22 cellular contexts compared by ENCODE assay signal in genomic region chr5:37661227-37661920, GRCh38.
DNase-seq lines count a peak whose midpoint lies in the region; ATAC-seq and TF ChIP-seq lines count a peak whose summit lies in the region.
"Had no signal": no experiment of that assay in that cellular context is flagged by ENCODE, and none has a peak within 500 bp of the region (broad histone marks: within the 10 kb centered on the region; RNA-seq: fewer than 3 reads in every experiment).

No MANE protein-coding gene starts in this region.

- peaks cover 9% of the 10 kb centered on the region for H3F3A ChIP-seq in smooth muscle cell (ENCODE audit: low read depth)

- no peak overlapping the region for H4K8ac ChIP-seq in H9 (replicated peaks; ENCODE audit: insufficient read length, low read depth, low read length)

- H2BK15ac ChIP-seq in H9 (ENCODE audit: low read depth, low read length), result no peak overlapping the region

- no peak overlapping the region for H4K5ac ChIP-seq in H9 (ENCODE audit: insufficient read length, low read depth, low read length)

- no TSS peak for BruUV-seq in Caco-2 (replicated peaks; lab: Mats Ljungman, UMichigan)

- no peak overlapping the region for H2BK5ac ChIP-seq in H9 (ENCODE audit: insufficient read length, low read length)

- H3K27ac Mint-ChIP-seq in H9 (peak overlapping the region in 2 of 3 experiments; percentile 7 to 9; a peak in 1 of 7 replicates), Caco-2 (ENCODE audit: unreplicated experiment) (no peak overlapping the region)
- H3K27ac Mint-ChIP-seq: CD4-positive, alpha-beta T cell had no signal

- no CpG with 5 or more reads among the region's 5 CpGs for WGBS in H9 (ENCODE audit: extremely low coverage, insufficient read length, low lambda C conversion rate)
- WGBS in smooth muscle cell (ENCODE audit: low lambda C conversion rate), result 40% methylated on average over 5 of the region's 5 CpGs
- WGBS in heart right ventricle, 2 donors, result 55 to 66% methylated on average over 5 of the region's 5 CpGs

- no peak overlapping the region for H3K14ac ChIP-seq in H9 (ENCODE audit: insufficient read depth, low read length)

- no peak overlapping the region for H3T11ph ChIP-seq in H9 (ENCODE audit: low read length)

- CTCF ChIA-PET in Caco-2 (lab: Charles Lee), result no interaction called here

- no peak overlapping the region for H4K91ac ChIP-seq in H9 (ENCODE audit: insufficient read length, low read depth, low read length)

- no peak for TF ChIP-seq CTCF in H9 (conservative IDR thresholded peaks at IDR 0.05)
- TF ChIP-seq CTCF in smooth muscle cell (IDR thresholded peaks at IDR 0.05; ENCODE audit: borderline replicate concordance, insufficient read depth, poor library complexity, severe bottlenecking), result no peak
- no peak for TF ChIP-seq CTCF in Caco-2 (IDR thresholded peaks at IDR 0.05; ENCODE audit: insufficient read depth in 1 of 2, low read depth in 1 of 2, low read length in 1 of 2, severe bottlenecking in 1 of 2, unreplicated experiment in 1 of 2)
- TF ChIP-seq CTCF in heart right ventricle (IDR thresholded peaks at IDR 0.05), result no peak

- no peaks in the 10 kb centered on the region for H3K36me3 ChIP-seq in smooth muscle cell (ENCODE audit: low read depth)
- H3K36me3 ChIP-seq in Caco-2 (ENCODE audit: control insufficient read depth, insufficient read depth, low read length), result no peaks in the 10 kb centered on the region
- H3K36me3 ChIP-seq in heart right ventricle, result no peaks in the 10 kb centered on the region
- H3K36me3 ChIP-seq: BLaER1, HAP-1 had no signal

- H3K9me3 ChIP-seq in H9 (ENCODE audit: control insufficient read depth, low read depth, low read length) (no peaks in the 10 kb centered on the region), smooth muscle cell (replicated peaks; ENCODE audit: low read depth) (no peaks in the 10 kb centered on the region), Caco-2 (no peaks in the 10 kb centered on the region), heart right ventricle (no peaks in the 10 kb centered on the region)
- H3K9me3 ChIP-seq: BLaER1, HAP-1, SK-N-SH had no signal

- H3K9ac ChIP-seq in H9 (ENCODE audit: extremely low read depth, insufficient read length, low read length) (no peak overlapping the region), smooth muscle cell (ENCODE audit: low read depth) (no peak overlapping the region)
- H3K9ac ChIP-seq: BLaER1, SK-N-SH had no signal

- H3K9me3 Mint-ChIP-seq in H9 (no peaks in the 10 kb centered on the region; a peak in 1 of 5 replicates), Caco-2 (ENCODE audit: unreplicated experiment) (peaks cover 9% of the 10 kb centered on the region)
- H3K9me3 Mint-ChIP-seq: CD4-positive, alpha-beta T cell had no signal

- ATAC-seq in HG02885 (IDR thresholded peaks at IDR 0.05; ENCODE audit: poor library complexity, unreplicated experiment) (no peak), heart right ventricle (no peak)

- intact Hi-C loops in Caco-2 (cut with micrococcal nuclease; ENCODE audit: unreplicated experiment), result no loop called here
- intact Hi-C loops in heart right ventricle (cut with DNase I), result no loop called here

- H3K36me3 Mint-ChIP-seq in H9 (ENCODE audit: insufficient read depth in 1 of 3, low read depth in 3 of 3) (no peaks in the 10 kb centered on the region), Caco-2 (ENCODE audit: insufficient read depth, unreplicated experiment) (no peaks in the 10 kb centered on the region)

- H3K56ac ChIP-seq in H9 (ENCODE audit: insufficient read length, low read depth, low read length), result no peak overlapping the region

- peaks cover 15 to 20% of the 10 kb centered on the region in 2 experiments for H3K4me1 Mint-ChIP-seq in H9
- H3K4me1 Mint-ChIP-seq in Caco-2 (ENCODE audit: low read depth, unreplicated experiment), result peaks cover 36% of the 10 kb centered on the region

- TF ChIP-seq POLR2A in erythroblast (IDR thresholded peaks at IDR 0.05; ENCODE audit: low read length), result no peak

- H3K4me1 ChIP-seq in H9 (ENCODE audit: insufficient read depth, low read length), result no peaks in the 10 kb centered on the region; the same call in 1 of the 2 replicates
- H3K4me1 ChIP-seq in smooth muscle cell (ENCODE audit: low read depth), result no peaks in the 10 kb centered on the region
- peaks cover 37% of the 10 kb centered on the region for H3K4me1 ChIP-seq in Caco-2
- H3K4me1 ChIP-seq in heart right ventricle, result peaks cover 0 to 27% (median 3%) of the 10 kb centered on the region in 9 donors

- H3K79me2 ChIP-seq in H9 (ENCODE audit: insufficient read depth, low read length) (no peaks in the 10 kb centered on the region), smooth muscle cell (ENCODE audit: low read depth) (no peaks in the 10 kb centered on the region)

- H4K20me1 ChIP-seq in H9 (ENCODE audit: control insufficient read depth, insufficient read depth, insufficient read length) (no peaks in the 10 kb centered on the region), smooth muscle cell (ENCODE audit: low read depth) (no peaks in the 10 kb centered on the region)

- H3K27me3 Mint-ChIP-seq in H9 (ENCODE audit: low read depth) (no peaks in the 10 kb centered on the region), Caco-2 (ENCODE audit: insufficient read depth, unreplicated experiment) (no peaks in the 10 kb centered on the region)
- H3K27me3 Mint-ChIP-seq: CD4-positive, alpha-beta T cell had no signal

- H3K4me2 ChIP-seq in H9 (ENCODE audit: insufficient read depth, insufficient read length, low read length) (no peak overlapping the region), smooth muscle cell (peak overlapping the region; percentile 10)
- H3K4me2 ChIP-seq: BLaER1, SK-N-SH had no signal

- H3K4me3 ChIP-seq in smooth muscle cell (no peak overlapping the region), Caco-2 (ENCODE audit: low read depth, low read length) (no peak overlapping the region), heart right ventricle (no peak overlapping the region)
- H3K4me3 ChIP-seq: BLaER1, HAP-1 had no signal

- H3K23ac ChIP-seq in H9 (ENCODE audit: insufficient read length, low read depth, low read length), result no peak overlapping the region

- POLR2A ChIA-PET in Caco-2 (lab: Charles Lee), result no interaction called here

- H2AK5ac ChIP-seq in H9 (ENCODE audit: insufficient read length, low read length), result no peak overlapping the region

- no peak overlapping the region for H3K4ac ChIP-seq in H9 (ENCODE audit: low read depth, low read length)

- H3K79me1 ChIP-seq in H9 (ENCODE audit: insufficient read depth, low read depth, low read length, poor library complexity, severe bottlenecking), result no peaks in the 10 kb centered on the region

- DNase-seq in H9 (no peak), SK-N-DZ (ENCODE audit: low spot score) (peak; percentile 9), erythroblast (lab: John Stamatoyannopoulos, UW) (peak; percentile 21 to 56), smooth muscle cell (lab: John Stamatoyannopoulos, UW; ENCODE audit: unreplicated experiment) (no peak), Caco-2 (no peak), medulla oblongata (ENCODE audit: extremely low spot score) (no peak), heart right ventricle (no peak)
- DNase-seq: ACHN; CD4-positive, alpha-beta T cell; COR-L47; DMS153; IMR-90; NCI-H1105 treated with DMSO at 0.1 percent for 48 hours; NCI-H2081; NCI-H2171; NCI-H526; SHP77 treated with DMSO at 0.1 percent for 48 hours; SK-N-SH had no signal

- no peak overlapping the region for H3K4me3 Mint-ChIP-seq in H9
- H3K4me3 Mint-ChIP-seq in Caco-2 (ENCODE audit: unreplicated experiment), result no peak overlapping the region
- H3K4me3 Mint-ChIP-seq: CD4-positive, alpha-beta T cell had no signal

- no peak overlapping the region for H3K18ac ChIP-seq in H9 (ENCODE audit: insufficient read length, low read depth, low read length)

- H3K27ac ChIP-seq in H9 (ENCODE audit: insufficient read length, low read depth, low read length) (no peak overlapping the region), smooth muscle cell (ENCODE audit: low read depth) (no peak overlapping the region), heart right ventricle (no peak overlapping the region)
- H3K27ac ChIP-seq: BLaER1, RWPE1 had no signal

- no peaks in the 10 kb centered on the region for H3K23me2 ChIP-seq in H9 (ENCODE audit: insufficient read length, low read depth, low read length, poor library complexity, severe bottlenecking)

- no peak overlapping the region for H2BK120ac ChIP-seq in H9 (ENCODE audit: low read depth, low read length, poor library complexity, severe bottlenecking)

- H2BK20ac ChIP-seq in H9 (ENCODE audit: low read depth, low read length, poor library complexity, severe bottlenecking), result no peak overlapping the region

- H2BK12ac ChIP-seq in H9 (ENCODE audit: insufficient read length, low read depth, low read length), result no peak overlapping the region

- H2AFZ ChIP-seq in H9 (ENCODE audit: low read length) (no peak overlapping the region), smooth muscle cell (ENCODE audit: low read depth) (no peak overlapping the region)

- no peaks in the 10 kb centered on the region for H3K27me3 ChIP-seq in H9 (ENCODE audit: insufficient read depth, low read length)
- no peaks in the 10 kb centered on the region for H3K27me3 ChIP-seq in smooth muscle cell (ENCODE audit: low read depth)
- H3K27me3 ChIP-seq in Caco-2 (replicated peaks; ENCODE audit: control insufficient read depth, insufficient read depth, low read length), result no peaks in the 10 kb centered on the region
- no peaks in the 10 kb centered on the region for H3K27me3 ChIP-seq in heart right ventricle
- H3K27me3 ChIP-seq: BLaER1 had no signal

Comparison
In these comparisons a context has a peak if more than half of its experiments do, and no peak if none do; other contexts are left out.
1. DNase-seq: peak in SK-N-DZ (single experiment) and erythroblast (2 of 2); none in H9 (single experiment), smooth muscle cell (single experiment), Caco-2 (0 of 2), medulla oblongata (single experiment) and heart right ventricle (0 of 2).